ENCODE assay signal across 8 cellular contexts in genomic region chr14:76918176-76918750, GRCh38.
DNase-seq lines count a peak whose midpoint lies in the region; ATAC-seq and TF ChIP-seq lines count a peak whose summit lies in the region.

No MANE protein-coding gene starts in this region.

- no peak overlapping the region for H3K4me3 Mint-ChIP-seq in natural killer cell treated with Interleukin-12 subunit alpha and Interleukin-12 subunit beta and Interleukin-15 and Interleukin-18, amount 100 ng/mL, for 72 hours

- peak; percentile 22 to 35 for TF ChIP-seq POLR2A in gastrocnemius medialis (IDR thresholded peaks at IDR 0.05)

- H3K4me3 ChIP-seq in adipocyte (ENCODE audit: low read length), result peak overlapping the region; percentile 63
- peak overlapping the region in 2 of 4 donors; percentile 4 to 49 for H3K4me3 ChIP-seq in gastrocnemius medialis

- H3K27ac Mint-ChIP-seq in natural killer cell treated with Interleukin-12 subunit alpha and Interleukin-12 subunit beta and Interleukin-15 and Interleukin-18, amount 100 ng/mL, for 72 hours, result peak overlapping the region in 1 of 2 donors; percentile 21

- peaks cover 21 to 39% of the 10 kb centered on the region in 2 donors for H3K4me1 Mint-ChIP-seq in natural killer cell treated with Interleukin-12 subunit alpha and Interleukin-12 subunit beta and Interleukin-15 and Interleukin-18, amount 100 ng/mL, for 72 hours (ENCODE audit: low read depth in 2 of 2)

- H3K27me3 Mint-ChIP-seq in natural killer cell treated with Interleukin-12 subunit alpha and Interleukin-12 subunit beta and Interleukin-15 and Interleukin-18, amount 100 ng/mL, for 72 hours, result no peaks in the 10 kb centered on the region

- DNase-seq in AG08396 (ENCODE audit: low spot score) (peak; percentile 67), KBM-7 (peak; percentile 25), adipocyte (ENCODE audit: low read depth) (peak; percentile 91), left ventricle myocardium superior (peak; percentile 72), gastrocnemius medialis (peak; percentile 73 to 87), GM10266 (ENCODE audit: extremely low spot score) (no peak)
- no peak for DNase-seq in natural killer cell treated with Interleukin-12 subunit alpha and Interleukin-12 subunit beta and Interleukin-15 and Interleukin-18, amount 100 ng/mL, for 72 hours (ENCODE audit: low spot score)

- no peak for TF ChIP-seq CTCF in gastrocnemius medialis (IDR thresholded peaks at IDR 0.05 in 4 of 5, conservative IDR thresholded peaks at IDR 0.05 in 1 of 5)
- no peak for TF ChIP-seq CTCF in GM10266 (IDR thresholded peaks at IDR 0.05; ENCODE audit: control insufficient read depth, insufficient read depth, low read depth, missing control alignments)

- H3K27ac ChIP-seq in gastrocnemius medialis, result peak overlapping the region; percentile 90 to 98 (median 94)

- no peaks in the 10 kb centered on the region for H3K36me3 Mint-ChIP-seq in natural killer cell treated with Interleukin-12 subunit alpha and Interleukin-12 subunit beta and Interleukin-15 and Interleukin-18, amount 100 ng/mL, for 72 hours

- peak overlapping the region; percentile 83 for H3K9ac ChIP-seq in adipocyte (ENCODE audit: low read length)

- ATAC-seq in left ventricle myocardium superior (peak; percentile 43), gastrocnemius medialis (peak; percentile 39 to 45), GM18517 (IDR thresholded peaks at IDR 0.05; ENCODE audit: unreplicated experiment) (no peak)
- ATAC-seq in natural killer cell treated with Interleukin-12 subunit alpha and Interleukin-12 subunit beta and Interleukin-15 and Interleukin-18, amount 100 ng/mL, for 72 hours, result no peak

- H3K36me3 ChIP-seq in adipocyte (ENCODE audit: control insufficient read depth, insufficient read depth, low read length, severe bottlenecking) (no peaks in the 10 kb centered on the region), gastrocnemius medialis (no peaks in the 10 kb centered on the region)

- in situ Hi-C loops in KBM-7 (cut with MboI; ENCODE audit: low pct_unique_long_range_greater_than_20kb, low sequenced_read_pairs) (loop anchor here (10.0 kb wide), 1 partner anchor 137 kb away; no protein-coding TSS in a partner anchor), gastrocnemius medialis (cut with MboI; ENCODE audit: low sequenced_read_pairs in 4 of 4) (loop anchor here in 1 of 4 donors (10.0 kb wide), 1 partner anchor 147 kb away; no protein-coding TSS in a partner anchor)

- H3K4me1 ChIP-seq in adipocyte (ENCODE audit: control insufficient read depth, insufficient read depth, low read length) (peaks cover 36% of the 10 kb centered on the region), gastrocnemius medialis (peaks cover 51 to 54% of the 10 kb centered on the region in 2 donors)

- intact Hi-C loops in left ventricle myocardium superior (cut with micrococcal nuclease), result loop anchor here (10.0 kb wide), 1 partner anchor 107 kb away; the partner anchor contains the start of gene IRF2BPL
- intact Hi-C loops in gastrocnemius medialis (cut with DNase I; ENCODE audit: low total_unique reads), result loop anchor here (1.0 to 5.0 kb wide), 5 partner anchors 38 to 399 kb away; partner anchors contain the start of gene CIPC

- no peaks in the 10 kb centered on the region for H3K9me3 ChIP-seq in adipocyte (ENCODE audit: control insufficient read depth, low read length)
- no peaks in the 10 kb centered on the region for H3K9me3 ChIP-seq in gastrocnemius medialis

- H3K27me3 ChIP-seq in adipocyte (replicated peaks; ENCODE audit: control insufficient read depth, insufficient read depth, low read length) (no peaks in the 10 kb centered on the region), gastrocnemius medialis (no peaks in the 10 kb centered on the region)

- no peaks in the 10 kb centered on the region for H3K9me3 Mint-ChIP-seq in natural killer cell treated with Interleukin-12 subunit alpha and Interleukin-12 subunit beta and Interleukin-15 and Interleukin-18, amount 100 ng/mL, for 72 hours

Comparison
In these comparisons a context has a peak if more than half of its experiments do, and no peak if none do; other contexts are left out.
1. DNase-seq: peak in AG08396 (single experiment), KBM-7 (single experiment), adipocyte (single experiment), left ventricle myocardium superior (single experiment) and gastrocnemius medialis (2 of 2); none in natural killer cell treated with Interleukin-12 subunit alpha and Interleukin-12 subunit beta and Interleukin-15 and Interleukin-18, amount 100 ng/mL, for 72 hours (single experiment) and GM10266 (single experiment).
2. ATAC-seq: peak in left ventricle myocardium superior (single experiment) and gastrocnemius medialis (2 of 2); none in GM18517 (single experiment) and natural killer cell treated with Interleukin-12 subunit alpha and Interleukin-12 subunit beta and Interleukin-15 and Interleukin-18, amount 100 ng/mL, for 72 hours (0 of 2).